Comparison of ENCODE assay signal across 1 cellular context in genomic region chr6:111832833-111833418, GRCh38.
TF ChIP-seq lines count a peak whose summit lies in the region.

No MANE protein-coding gene starts in this region.

TF ChIP-seq in GM12878, 131 proteins besides CTCF, POLR2A, EP300 and RAD21 (continues in another document):
- TF ChIP-seq BCLAF1 (IDR thresholded peaks at IDR 0.05), result no peak
- TF ChIP-seq NFIC (IDR thresholded peaks at IDR 0.05; ENCODE audit: low read depth, low read length), result peak; percentile 94
- TF ChIP-seq FOXM1 (IDR thresholded peaks at IDR 0.05; ENCODE audit: low read depth, low read length), result peak; percentile 71; the same call in 1 of the 2 replicates
- no peak for TF ChIP-seq CHD2 (IDR thresholded peaks at IDR 0.05; ENCODE audit: borderline replicate concordance, low read depth, low read length)
- peak; percentile 77; the same call in 1 of the 2 replicates for TF ChIP-seq RELB (IDR thresholded peaks at IDR 0.05; ENCODE audit: low read depth)
- TF ChIP-seq ZBED1 (IDR thresholded peaks at IDR 0.05; ENCODE audit: borderline replicate concordance), result peak; percentile 54; the same call in 1 of the 2 replicates
- no peak for TF ChIP-seq POLR2AphosphoS2 (IDR thresholded peaks at IDR 0.05; ENCODE audit: low read depth, low read length)
- TF ChIP-seq IKZF2 (IDR thresholded peaks at IDR 0.05), result peak; percentile 89
- TF ChIP-seq CHD1 (IDR thresholded peaks at IDR 0.05; ENCODE audit: low read depth, low read length), result no peak
- peak; percentile 86; the same call in 1 of the 2 replicates for TF ChIP-seq ZNF217 (IDR thresholded peaks at IDR 0.05)
- TF ChIP-seq SMC3 (IDR thresholded peaks at IDR 0.05; ENCODE audit: borderline replicate concordance, low read length), result no peak
- TF ChIP-seq MYC (IDR thresholded peaks at IDR 0.05; ENCODE audit: insufficient read depth, insufficient read length, insufficient replicate concordance, low read length, severe bottlenecking), result no peak
- TF ChIP-seq FOXK2 (IDR thresholded peaks at IDR 0.05), result no peak
- 0 out of 2 replicates have a peak, but pooled peaks have one; percentile 33 for TF ChIP-seq NBN (IDR thresholded peaks at IDR 0.05)
- TF ChIP-seq CREB1 (IDR thresholded peaks at IDR 0.05; ENCODE audit: low read depth), result peak; percentile 53; the same call in 1 of the 2 replicates
- TF ChIP-seq RUNX3 (IDR thresholded peaks at IDR 0.05; ENCODE audit: low read length), result peak; percentile 89
- no peak for TF ChIP-seq STAT3 (IDR thresholded peaks at IDR 0.05; ENCODE audit: low read depth, low read length)
- 0 out of 2 replicates have a peak, but pooled peaks have one; percentile 24 for TF ChIP-seq BMI1 (IDR thresholded peaks at IDR 0.05; ENCODE audit: borderline replicate concordance)
- no peak for TF ChIP-seq ZBTB11 (CRISPR knock-in tag; IDR thresholded peaks at IDR 0.05)
- no peak for TF ChIP-seq NFYA (IDR thresholded peaks at IDR 0.05; ENCODE audit: borderline replicate concordance, low read depth, low read length)
- no peak for TF ChIP-seq SMAD1 (IDR thresholded peaks at IDR 0.05; ENCODE audit: low read depth, partially characterized antibody)
- TF ChIP-seq, protein P1, sequence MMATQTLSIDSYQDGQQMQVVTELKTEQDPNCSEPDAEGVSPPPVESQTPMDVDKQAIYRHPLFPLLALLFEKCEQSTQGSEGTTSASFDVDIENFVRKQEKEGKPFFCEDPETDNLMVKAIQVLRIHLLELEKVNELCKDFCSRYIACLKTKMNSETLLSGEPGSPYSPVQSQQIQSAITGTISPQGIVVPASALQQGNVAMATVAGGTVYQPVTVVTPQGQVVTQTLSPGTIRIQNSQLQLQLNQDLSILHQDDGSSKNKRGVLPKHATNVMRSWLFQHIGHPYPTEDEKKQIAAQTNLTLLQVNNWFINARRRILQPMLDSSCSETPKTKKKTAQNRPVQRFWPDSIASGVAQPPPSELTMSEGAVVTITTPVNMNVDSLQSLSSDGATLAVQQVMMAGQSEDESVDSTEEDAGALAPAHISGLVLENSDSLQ (IDR thresholded peaks at IDR 0.05), result no peak
- TF ChIP-seq ASH2L (IDR thresholded peaks at IDR 0.05; ENCODE audit: borderline replicate concordance, low read depth), result no peak
- peak; percentile 64; the same call in 1 of the 2 replicates for TF ChIP-seq MXI1 (IDR thresholded peaks at IDR 0.05; ENCODE audit: low read depth, low read length)
- TF ChIP-seq CBX3 (IDR thresholded peaks at IDR 0.05; ENCODE audit: borderline replicate concordance, low read depth), result no peak
- peak; percentile 79 for TF ChIP-seq MEF2B (IDR thresholded peaks at IDR 0.05; ENCODE audit: partially characterized antibody, poor library complexity, severe bottlenecking)
- no peak for TF ChIP-seq E2F4 (IDR thresholded peaks at IDR 0.05; ENCODE audit: low read depth, low read length)
- no peak for TF ChIP-seq MYB (IDR thresholded peaks at IDR 0.05; ENCODE audit: borderline replicate concordance, low read depth, low read length)
- no peak for TF ChIP-seq HSF1 (IDR thresholded peaks at IDR 0.05; ENCODE audit: low read depth, low read length)
- TF ChIP-seq, protein P2, sequence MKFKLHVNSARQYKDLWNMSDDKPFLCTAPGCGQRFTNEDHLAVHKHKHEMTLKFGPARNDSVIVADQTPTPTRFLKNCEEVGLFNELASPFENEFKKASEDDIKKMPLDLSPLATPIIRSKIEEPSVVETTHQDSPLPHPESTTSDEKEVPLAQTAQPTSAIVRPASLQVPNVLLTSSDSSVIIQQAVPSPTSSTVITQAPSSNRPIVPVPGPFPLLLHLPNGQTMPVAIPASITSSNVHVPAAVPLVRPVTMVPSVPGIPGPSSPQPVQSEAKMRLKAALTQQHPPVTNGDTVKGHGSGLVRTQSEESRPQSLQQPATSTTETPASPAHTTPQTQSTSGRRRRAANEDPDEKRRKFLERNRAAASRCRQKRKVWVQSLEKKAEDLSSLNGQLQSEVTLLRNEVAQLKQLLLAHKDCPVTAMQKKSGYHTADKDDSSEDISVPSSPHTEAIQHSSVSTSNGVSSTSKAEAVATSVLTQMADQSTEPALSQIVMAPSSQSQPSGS (IDR thresholded peaks at IDR 0.05; ENCODE audit: low read length), result peak; percentile 69
- no peak for TF ChIP-seq RCOR1 (conservative IDR thresholded peaks at IDR 0.05; ENCODE audit: low read depth, low read length)
- no peak for TF ChIP-seq POLR2AphosphoS5 (IDR thresholded peaks at IDR 0.05; ENCODE audit: low read length)
- peak; percentile 55; the same call in 1 of the 2 replicates for TF ChIP-seq CREM (IDR thresholded peaks at IDR 0.05; ENCODE audit: low read depth)
- no peak for TF ChIP-seq TCF12 (IDR thresholded peaks at IDR 0.05; ENCODE audit: low read depth, low read length)
- peak; percentile 72 for TF ChIP-seq MEF2A (IDR thresholded peaks at IDR 0.05; ENCODE audit: insufficient read depth, low read depth, low read length)
- TF ChIP-seq ZZZ3 (IDR thresholded peaks at IDR 0.05; ENCODE audit: control insufficient read depth, insufficient read length, low read depth), result no peak
- no peak for TF ChIP-seq NRF1 (conservative IDR thresholded peaks at IDR 0.05; ENCODE audit: low read depth, low read length)
- no peak for TF ChIP-seq RFX5 (IDR thresholded peaks at IDR 0.05; ENCODE audit: low read depth, low read length)
- no peak for TF ChIP-seq POU2F2 (IDR thresholded peaks at IDR 0.05; ENCODE audit: borderline replicate concordance, low read depth, low read length)
- no peak for TF ChIP-seq ZBTB40 (IDR thresholded peaks at IDR 0.05; ENCODE audit: borderline replicate concordance)
- TF ChIP-seq MTA2 (IDR thresholded peaks at IDR 0.05; ENCODE audit: low read depth), result peak; percentile 89
- TF ChIP-seq ATF7 (IDR thresholded peaks at IDR 0.05; ENCODE audit: low read depth), result peak; percentile 75
